Comparison of ENCODE assay signal across 2 cellular contexts in the genomic region with DNA sequence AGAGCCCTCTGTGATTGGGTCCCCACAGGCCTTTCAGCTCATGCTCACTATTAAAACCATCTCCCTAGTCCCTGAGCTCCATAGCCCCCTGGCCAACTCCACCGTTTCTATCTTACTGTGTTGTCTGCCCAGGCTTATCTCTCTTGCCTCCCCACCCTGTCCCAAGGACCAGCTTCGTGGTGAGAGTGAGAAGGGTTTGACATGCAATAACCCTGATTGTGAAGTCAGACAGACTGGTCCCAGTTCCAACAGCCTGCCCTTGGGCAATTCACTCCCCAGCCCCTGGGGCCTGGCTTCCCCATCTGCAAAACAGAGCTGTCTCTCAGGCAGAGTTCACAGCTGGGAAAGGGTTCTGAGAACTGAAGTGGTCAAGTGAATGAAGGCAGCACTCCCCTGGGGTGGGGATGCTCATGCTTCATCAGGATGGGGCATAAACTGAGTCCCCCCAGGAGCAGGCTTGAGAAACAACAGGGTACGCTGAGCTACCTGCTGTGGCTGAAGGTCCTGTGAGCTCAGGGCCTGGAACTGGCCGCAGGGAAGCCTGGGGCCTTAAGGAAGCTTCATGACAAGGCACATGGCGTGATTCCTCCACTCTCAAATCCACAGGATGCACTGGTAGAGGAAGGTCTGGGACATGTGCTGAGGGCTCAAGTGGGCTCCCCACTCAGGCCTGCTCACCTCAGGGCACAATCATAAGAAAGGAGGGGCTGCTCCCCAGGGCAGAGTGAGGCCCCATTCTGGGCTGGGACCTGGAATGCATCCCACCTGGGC.
TF ChIP-seq lines count a peak whose summit lies in the region.

No MANE protein-coding gene starts in this region.

TF ChIP-seq in HEK293, 187 proteins besides CTCF, POLR2A, EP300 and RAD21:
- TF ChIP-seq OSR2 (tag by site-specific recombination; IDR thresholded peaks at IDR 0.05) (no peak), ZBTB48 (tag by site-specific recombination; IDR thresholded peaks at IDR 0.05) (peak; percentile 44; the same call in 1 of the 2 replicates), ZNF530 (tag by site-specific recombination; IDR thresholded peaks at IDR 0.05; ENCODE audit: low read depth) (no peak), ZIC2 (tag by site-specific recombination; IDR thresholded peaks at IDR 0.05) (peak; percentile 97), ZNF501 (tag by site-specific recombination; IDR thresholded peaks at IDR 0.05) (no peak), ZNF747 (tag by site-specific recombination; IDR thresholded peaks at IDR 0.05) (no peak)
- TF ChIP-seq, protein P1, sequence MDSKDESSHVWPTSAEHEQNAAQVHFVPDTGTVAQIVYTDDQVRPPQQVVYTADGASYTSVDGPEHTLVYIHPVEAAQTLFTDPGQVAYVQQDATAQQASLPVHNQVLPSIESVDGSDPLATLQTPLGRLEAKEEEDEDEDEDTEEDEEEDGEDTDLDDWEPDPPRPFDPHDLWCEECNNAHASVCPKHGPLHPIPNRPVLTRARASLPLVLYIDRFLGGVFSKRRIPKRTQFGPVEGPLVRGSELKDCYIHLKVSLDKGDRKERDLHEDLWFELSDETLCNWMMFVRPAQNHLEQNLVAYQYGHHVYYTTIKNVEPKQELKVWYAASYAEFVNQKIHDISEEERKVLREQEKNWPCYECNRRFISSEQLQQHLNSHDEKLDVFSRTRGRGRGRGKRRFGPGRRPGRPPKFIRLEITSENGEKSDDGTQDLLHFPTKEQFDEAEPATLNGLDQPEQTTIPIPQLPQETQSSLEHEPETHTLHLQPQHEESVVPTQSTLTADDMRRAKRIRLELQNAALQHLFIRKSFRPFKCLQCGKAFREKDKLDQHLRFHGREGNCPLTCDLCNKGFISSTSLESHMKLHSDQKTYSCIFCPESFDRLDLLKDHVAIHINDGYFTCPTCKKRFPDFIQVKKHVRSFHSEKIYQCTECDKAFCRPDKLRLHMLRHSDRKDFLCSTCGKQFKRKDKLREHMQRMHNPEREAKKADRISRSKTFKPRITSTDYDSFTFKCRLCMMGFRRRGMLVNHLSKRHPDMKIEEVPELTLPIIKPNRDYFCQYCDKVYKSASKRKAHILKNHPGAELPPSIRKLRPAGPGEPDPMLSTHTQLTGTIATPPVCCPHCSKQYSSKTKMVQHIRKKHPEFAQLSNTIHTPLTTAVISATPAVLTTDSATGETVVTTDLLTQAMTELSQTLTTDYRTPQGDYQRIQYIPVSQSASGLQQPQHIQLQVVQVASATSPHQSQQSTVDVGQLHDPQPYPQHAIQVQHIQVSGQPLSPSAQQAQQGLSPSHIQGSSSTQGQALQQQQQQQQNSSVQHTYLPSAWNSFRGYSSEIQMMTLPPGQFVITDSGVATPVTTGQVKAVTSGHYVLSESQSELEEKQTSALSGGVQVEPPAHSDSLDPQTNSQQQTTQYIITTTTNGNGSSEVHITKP (tag by site-specific recombination; IDR thresholded peaks at IDR 0.05) = no peak

TF ChIP-seq in HepG2, 621 proteins besides CTCF, POLR2A, EP300 and RAD21:
- TF ChIP-seq, protein P2, sequence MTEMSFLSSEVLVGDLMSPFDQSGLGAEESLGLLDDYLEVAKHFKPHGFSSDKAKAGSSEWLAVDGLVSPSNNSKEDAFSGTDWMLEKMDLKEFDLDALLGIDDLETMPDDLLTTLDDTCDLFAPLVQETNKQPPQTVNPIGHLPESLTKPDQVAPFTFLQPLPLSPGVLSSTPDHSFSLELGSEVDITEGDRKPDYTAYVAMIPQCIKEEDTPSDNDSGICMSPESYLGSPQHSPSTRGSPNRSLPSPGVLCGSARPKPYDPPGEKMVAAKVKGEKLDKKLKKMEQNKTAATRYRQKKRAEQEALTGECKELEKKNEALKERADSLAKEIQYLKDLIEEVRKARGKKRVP (CRISPR knock-in tag; IDR thresholded peaks at IDR 0.05) = peak in 1 of 2 experiments; percentile 64; a peak in 2 of 4 replicates
- TF ChIP-seq DNMT3B (CRISPR knock-in tag; conservative IDR thresholded peaks at IDR 0.05) (no peak), ZFY (CRISPR knock-in tag; IDR thresholded peaks at IDR 0.05) (0 out of 2 replicates have a peak, but pooled peaks have one; percentile 20), CEBPG (CRISPR knock-in tag; IDR thresholded peaks at IDR 0.05) (peak; percentile 19; the same call in 1 of the 2 replicates), ZNF12 (CRISPR knock-in tag; IDR thresholded peaks at IDR 0.05) (no peak), ESRRA (CRISPR knock-in tag; IDR thresholded peaks at IDR 0.05; ENCODE audit: low read depth) (no peak)
- TF ChIP-seq, protein P3, sequence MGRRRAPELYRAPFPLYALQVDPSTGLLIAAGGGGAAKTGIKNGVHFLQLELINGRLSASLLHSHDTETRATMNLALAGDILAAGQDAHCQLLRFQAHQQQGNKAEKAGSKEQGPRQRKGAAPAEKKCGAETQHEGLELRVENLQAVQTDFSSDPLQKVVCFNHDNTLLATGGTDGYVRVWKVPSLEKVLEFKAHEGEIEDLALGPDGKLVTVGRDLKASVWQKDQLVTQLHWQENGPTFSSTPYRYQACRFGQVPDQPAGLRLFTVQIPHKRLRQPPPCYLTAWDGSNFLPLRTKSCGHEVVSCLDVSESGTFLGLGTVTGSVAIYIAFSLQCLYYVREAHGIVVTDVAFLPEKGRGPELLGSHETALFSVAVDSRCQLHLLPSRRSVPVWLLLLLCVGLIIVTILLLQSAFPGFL (CRISPR knock-in tag; IDR thresholded peaks at IDR 0.05) = no peak
